In the genomic region with DNA sequence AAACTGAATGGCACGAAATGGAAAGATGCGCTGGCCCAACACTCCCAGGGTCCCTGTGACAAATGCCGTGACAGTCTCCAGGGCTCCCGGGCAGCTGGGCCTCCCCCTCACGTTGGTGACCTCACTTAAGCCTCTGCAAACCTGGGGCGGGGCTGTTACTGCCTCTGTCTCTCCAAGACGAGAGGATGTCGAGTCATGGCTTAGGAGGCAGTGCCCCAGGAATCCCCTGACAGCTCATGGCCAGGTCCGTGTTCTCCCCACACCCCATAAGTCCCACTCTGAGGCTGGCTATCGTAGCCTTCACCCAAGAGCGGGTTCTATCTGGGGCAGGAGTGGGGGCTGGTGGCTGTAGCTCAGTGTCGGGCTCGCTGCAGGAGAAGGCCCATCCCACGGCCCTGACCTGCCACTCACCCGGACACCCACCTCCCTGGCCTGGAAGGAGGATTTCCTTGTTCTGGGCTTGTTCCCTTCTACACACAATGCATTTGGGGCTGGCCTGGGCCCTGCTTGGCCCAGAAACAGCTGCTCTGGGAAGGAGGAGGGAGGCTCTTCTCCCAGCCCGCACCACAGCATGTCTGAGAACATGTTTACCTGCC, we compare ENCODE assay signal across 11 cellular contexts. TPM values are rescaled to one million over a fixed set of nuclear protein-coding genes. Genes with fewer than 3 reads are reported as not detected.
A peak's percentile ranks its signal among the peaks of the same experiment; 100 is the strongest.
DNase-seq lines count a peak whose midpoint lies in the region; ATAC-seq and TF ChIP-seq lines count a peak whose summit lies in the region.
"Had no signal": no experiment of that assay in that cellular context is flagged by ENCODE, and none has a peak within 500 bp of the region (broad histone marks: within the 10 kb centered on the region; RNA-seq: fewer than 3 reads in every experiment).

No MANE protein-coding gene starts in this region.

- no peak overlapping the region for H3K4me3 ChIP-seq in Caco-2 (ENCODE audit: low read depth, low read length)
- H3K4me3 ChIP-seq in Panc1 (ENCODE audit: low read depth in 2 of 2, low read length in 2 of 2), result no peak overlapping the region
- no peak overlapping the region for H3K4me3 ChIP-seq in osteoblast (ENCODE audit: insufficient read depth, low read length)

- peaks cover 3% of the 10 kb centered on the region for H4K20me1 ChIP-seq in osteoblast (ENCODE audit: insufficient read depth, low read length)

- peak overlapping the region; percentile 44 for H3K4me2 ChIP-seq in osteoblast (ENCODE audit: insufficient read depth, low read length)

- peaks cover 13% of the 10 kb centered on the region for H3K4me1 Mint-ChIP-seq in Caco-2 (ENCODE audit: low read depth, unreplicated experiment)

- CTCF ChIA-PET in Caco-2 (lab: Charles Lee), result interaction anchor here (1.6 to 2.9 kb wide), 4 partner anchors 15 to 236 kb away, joined by 7 to 188 read pairs (median 10); a partner anchor contains a TSS
- CTCF ChIA-PET in Panc1 (lab: Charles Lee), result no interaction called here

- no peak overlapping the region for H3K4me3 Mint-ChIP-seq in Caco-2 (ENCODE audit: unreplicated experiment)

- H3K27me3 Mint-ChIP-seq in Caco-2 (ENCODE audit: insufficient read depth, unreplicated experiment), result no peaks in the 10 kb centered on the region

- BruUV-seq in Caco-2 (replicated peaks; lab: Mats Ljungman, UMichigan) (no TSS peak), Panc1 (replicated peaks; lab: Mats Ljungman, UMichigan) (no TSS peak)

- H3K36me3 ChIP-seq in Caco-2 (ENCODE audit: control insufficient read depth, insufficient read depth, low read length), result peaks cover 1% of the 10 kb centered on the region; the same call in 1 of the 2 replicates
- H3K36me3 ChIP-seq in Panc1 (ENCODE audit: control insufficient read depth, insufficient read depth, low read length), result peaks cover 2% of the 10 kb centered on the region; the same call in 1 of the 2 replicates
- peaks cover 10% of the 10 kb centered on the region for H3K36me3 ChIP-seq in osteoblast (ENCODE audit: insufficient read depth, low read length)

- DNase-seq in Caco-2, result no peak
- no peak for DNase-seq in Panc1 (ENCODE audit: low read depth, low spot score)
- no peak for DNase-seq in osteoblast (ENCODE audit: insufficient read length, low spot score, missing footprints)
- no peak for DNase-seq in activated CD4-positive, alpha-beta T cell treated with anti-CD3 and anti-CD28 coated beads for 1 hour
- no peak for DNase-seq in NCI-H2107 (lab: John Stamatoyannopoulos, UW)
- DNase-seq: activated CD8-positive, alpha-beta memory T cell treated with anti-CD3 and anti-CD28 coated beads, Interleukin-2, amount 50 U/mL, for 48 hours; NCI-H2171 had no signal

- H3K9me3 ChIP-seq in Caco-2, result no peaks in the 10 kb centered on the region
- H3K9me3 ChIP-seq in Panc1 (ENCODE audit: control insufficient read depth, insufficient read depth, low read depth, low read length), result no peaks in the 10 kb centered on the region
- no peaks in the 10 kb centered on the region for H3K9me3 ChIP-seq in osteoblast (ENCODE audit: low read depth, low read length)

- ATAC-seq in Panc1 (peak; percentile 11; the same call in 1 of the 2 replicates), esophagus mucosa (peak; percentile 60), GM21619 (IDR thresholded peaks at IDR 0.05; ENCODE audit: unreplicated experiment) (no peak), HG02970 (IDR thresholded peaks at IDR 0.05; ENCODE audit: low FRiP score, unreplicated experiment) (no peak)

- POLR2A ChIA-PET in Caco-2 (lab: Charles Lee), result no interaction called here
- POLR2A ChIA-PET in Panc1 (lab: Charles Lee), result no interaction called here

- H3K79me2 ChIP-seq in osteoblast (ENCODE audit: insufficient read depth, low read length), result peaks cover 27% of the 10 kb centered on the region

- peaks cover 12% of the 10 kb centered on the region for H3K9me3 Mint-ChIP-seq in Caco-2 (ENCODE audit: unreplicated experiment)

- H2AFZ ChIP-seq in osteoblast (ENCODE audit: low read length), result no peak overlapping the region

- intact Hi-C loops in Caco-2 (cut with micrococcal nuclease; ENCODE audit: unreplicated experiment) (loop anchor here (5.0 kb wide), 1 partner anchor 39 kb away; no protein-coding TSS in a partner anchor), Panc1 (cut with micrococcal nuclease; ENCODE audit: unreplicated experiment) (loop anchor here (5.0 kb wide), 2 partner anchors 39 to 79 kb away; a partner anchor contains a TSS)

- H3K36me3 Mint-ChIP-seq in Caco-2 (ENCODE audit: insufficient read depth, unreplicated experiment), result peaks cover 42% of the 10 kb centered on the region

- H3K27me3 ChIP-seq in Caco-2 (replicated peaks; ENCODE audit: control insufficient read depth, insufficient read depth, low read length), result no peaks in the 10 kb centered on the region
- no peaks in the 10 kb centered on the region for H3K27me3 ChIP-seq in Panc1 (ENCODE audit: control insufficient read depth, insufficient read depth, low read length)
- H3K27me3 ChIP-seq in osteoblast (ENCODE audit: insufficient read depth, low read length), result no peaks in the 10 kb centered on the region

- peak overlapping the region; percentile 9 for H3K27ac Mint-ChIP-seq in Caco-2 (ENCODE audit: unreplicated experiment)

- in situ Hi-C loops in Panc1 (cut with HindIII; ENCODE audit: low pct_unique_long_range_greater_than_20kb, low sequenced_read_pairs), result no loop called here

- H3K27ac ChIP-seq in Panc1 (ENCODE audit: low read length) (peak overlapping the region; percentile 69), osteoblast (ENCODE audit: low read depth, low read length) (peak overlapping the region; percentile 59)

- no peak for TF ChIP-seq CTCF in Caco-2 (IDR thresholded peaks at IDR 0.05; ENCODE audit: insufficient read depth in 1 of 2, low read depth in 1 of 2, low read length in 1 of 2, severe bottlenecking in 1 of 2, unreplicated experiment in 1 of 2)
- no peak for TF ChIP-seq CTCF in Panc1 (IDR thresholded peaks at IDR 0.05)
- TF ChIP-seq CTCF in osteoblast (IDR thresholded peaks at IDR 0.05; ENCODE audit: extremely low read depth, low read depth, low read length), result no peak

- H3K4me1 ChIP-seq in Caco-2, result peaks cover 43% of the 10 kb centered on the region
- peaks cover 43% of the 10 kb centered on the region for H3K4me1 ChIP-seq in Panc1 (ENCODE audit: control insufficient read depth, insufficient read depth, low read length)
- peaks cover 21% of the 10 kb centered on the region for H3K4me1 ChIP-seq in osteoblast (ENCODE audit: insufficient read depth, low read length)

RNA-seq across cellular contexts. Expression of a gene that starts 5.6 kb away (rescaled TPM):
- total RNA-seq in Caco-2 (2022), result 4,496 and 4,723 TPM in 2 replicates
- total RNA-seq in Panc1 (2021; ENCODE audit: unreplicated experiment), result 1,761 TPM
- polyA plus RNA-seq in Panc1 (2012; ENCODE audit: insufficient read length), result 4,052 TPM
- total RNA-seq in esophagus mucosa, result 1,745 TPM
- total RNA-seq in osteoblast, result 460 and 508 TPM in 2 replicates

RNA-seq across cellular contexts. Expression of a gene that starts 14.2 kb away (rescaled TPM):
- total RNA-seq in Caco-2 (2022), result 1,050 and 1,125 TPM in 2 replicates
- 497 TPM for total RNA-seq in Panc1 (2021; ENCODE audit: unreplicated experiment)
- 508 TPM for polyA plus RNA-seq in Panc1 (2012; ENCODE audit: insufficient read length)
- 83.4 TPM for total RNA-seq in esophagus mucosa
- 0.88 and 2.2 TPM in 2 replicates for total RNA-seq in osteoblast

RNA-seq across cellular contexts. Expression of a gene that starts 25.8 kb away (rescaled TPM):
- total RNA-seq in Caco-2 (2022) (30.7 and 36.4 TPM in 2 replicates), Panc1 (2021; ENCODE audit: unreplicated experiment) (9.8 TPM), esophagus mucosa (2.4 TPM), osteoblast (1.8 TPM in 2 replicates)
- polyA plus RNA-seq in Panc1 (2012; ENCODE audit: insufficient read length), result 12.0 TPM

RNA-seq across cellular contexts. Expression of a gene that starts 46.0 kb away (rescaled TPM):
- 39.2 and 40.5 TPM in 2 replicates for total RNA-seq in Caco-2 (2022)
- not detected for total RNA-seq in Panc1 (2021; ENCODE audit: unreplicated experiment)
- polyA plus RNA-seq in Panc1 (2012; ENCODE audit: insufficient read length), result not detected
- total RNA-seq in esophagus mucosa, result 5.1 TPM
- total RNA-seq in osteoblast, result not detected in 2 replicates
- polyA plus RNA-seq: BJ had no signal

Comparison
In these comparisons a context has a peak if more than half of its experiments do, and no peak if none do; other contexts are left out.
1. ATAC-seq: peak in Panc1 (single experiment) and esophagus mucosa (single experiment); none in GM21619 (single experiment) and HG02970 (single experiment).
2. RNA of a gene that starts 14.2 kb away (total RNA-seq): 1,050 to 1,125 TPM in Caco-2, 497 TPM in Panc1 (single experiment) and 83.4 TPM in esophagus mucosa (single experiment); 0.88 to 2.2 TPM in osteoblast; every median in the first group is over 10 times any median in the second.